Comparison of ENCODE assay signal across 32 cellular contexts in genomic region chr9:93391898-93392297, GRCh38.
"Had no signal": no experiment of that assay in that cellular context is flagged by ENCODE, and none has a peak within 500 bp of the region (broad histone marks: within the 10 kb centered on the region; RNA-seq: fewer than 3 reads in every experiment).

No MANE protein-coding gene starts in this region.

- H3K4me1 Mint-ChIP-seq: activated naive CD4-positive, alpha-beta T cell treated with anti-CD3 and anti-CD28 coated beads, Interleukin-2, amount 10 ng/mL, durations not matched to agents 7 days and 5 days; central memory CD8-positive, alpha-beta T cell; stimulated activated effector memory CD8-positive, alpha-beta T cell treated with anti-CD3 and anti-CD28 coated beads, Interleukin-12 subunit alpha, Interleukin-12 subunit beta, amount 100 ng/mL, for 72 hours had no signal

- H3K27me3 ChIP-seq: heart right ventricle, left lung, vagina had no signal

- ATAC-seq: activated CD4-positive, CD25-positive, alpha-beta regulatory T cell treated with anti-CD3 and anti-CD28 coated beads, Interleukin-2, amount 50 U/mL, for 24 hours; heart right ventricle; left lung; lower lobe of right lung; sciatic nerve; stimulated activated effector memory CD8-positive, alpha-beta T cell treated with anti-CD3 and anti-CD28 coated beads, Interleukin-12 subunit alpha, Interleukin-12 subunit beta, amount 100 ng/mL, for 72 hours had no signal

- H3K36me3 ChIP-seq: esophagus squamous epithelium, heart right ventricle, left lung, lower lobe of right lung, thoracic aorta, vagina had no signal

- H3K27me3 Mint-ChIP-seq: type B pancreatic cell had no signal

- H3K27ac Mint-ChIP-seq: activated naive CD4-positive, alpha-beta T cell treated with anti-CD3 and anti-CD28 coated beads, Interleukin-2, amount 10 ng/mL, durations not matched to agents 7 days and 5 days; activated T-helper 1 cell treated with anti-CD3 and anti-CD28 coated beads, Interleukin-12 subunit alpha, Interleukin-12 subunit beta, Interleukin-2, Interleukin-4 antibody, amounts not matched to agents 30 ng/mL and 10 ng/mL and 1 ng/mL, durations not matched to agents 14 hours and 24 hours and 36 hours; natural killer cell treated with Interleukin-12 subunit alpha and Interleukin-12 subunit beta and Interleukin-15 and Interleukin-18, amount 100 ng/mL, for 72 hours; stimulated activated effector memory CD8-positive, alpha-beta T cell treated with anti-CD3 and anti-CD28 coated beads, Interleukin-12 subunit alpha, Interleukin-12 subunit beta, amount 100 ng/mL, for 72 hours; stimulated activated naive CD8-positive, alpha-beta T cell treated with anti-CD3 and anti-CD28 coated beads, Interleukin-15, Interleukin-2, amounts not matched to agents 100 ng/mL and 50 ng/mL, for 24 hours; type B pancreatic cell had no signal

- H3K4me3 Mint-ChIP-seq: activated naive CD4-positive, alpha-beta T cell treated with anti-CD3 and anti-CD28 coated beads, Interleukin-2, amount 10 ng/mL, durations not matched to agents 7 days and 5 days; activated T-helper 1 cell treated with anti-CD3 and anti-CD28 coated beads, Interleukin-12 subunit alpha, Interleukin-12 subunit beta, Interleukin-2, Interleukin-4 antibody, amounts not matched to agents 30 ng/mL and 10 ng/mL and 1 ng/mL, durations not matched to agents 14 hours and 24 hours and 36 hours; central memory CD8-positive, alpha-beta T cell; natural killer cell treated with Interleukin-12 subunit alpha and Interleukin-12 subunit beta and Interleukin-15 and Interleukin-18, amount 100 ng/mL, for 72 hours; stimulated activated effector memory CD8-positive, alpha-beta T cell treated with anti-CD3 and anti-CD28 coated beads, Interleukin-12 subunit alpha, Interleukin-12 subunit beta, amount 100 ng/mL, for 72 hours; stimulated activated naive CD8-positive, alpha-beta T cell treated with anti-CD3 and anti-CD28 coated beads, Interleukin-15, Interleukin-2, amounts not matched to agents 100 ng/mL and 50 ng/mL, for 24 hours; type B pancreatic cell had no signal

- H3K36me3 Mint-ChIP-seq: activated naive CD4-positive, alpha-beta T cell treated with anti-CD3 and anti-CD28 coated beads, Interleukin-2, amount 10 ng/mL, durations not matched to agents 7 days and 5 days; natural killer cell treated with Interleukin-12 subunit alpha and Interleukin-12 subunit beta and Interleukin-15 and Interleukin-18, amount 100 ng/mL, for 72 hours; stimulated activated effector memory CD8-positive, alpha-beta T cell treated with anti-CD3 and anti-CD28 coated beads, Interleukin-12 subunit alpha, Interleukin-12 subunit beta, amount 100 ng/mL, for 72 hours; type B pancreatic cell had no signal

- H3K9me3 ChIP-seq: esophagus squamous epithelium, heart right ventricle, left lung, lower lobe of right lung, thoracic aorta, vagina had no signal

- DNase-seq: activated CD4-positive, alpha-beta T cell treated with anti-CD3 and anti-CD28 coated beads for 48 hours; activated CD4-positive, alpha-beta T cell treated with anti-CD3 and anti-CD28 coated beads, Interleukin-2, amount 50 U/mL, for 48 hours; activated CD8-positive, alpha-beta memory T cell treated with anti-CD3 and anti-CD28 coated beads, Interleukin-2, amount 50 U/mL, for 4 hours; activated effector memory CD4-positive, alpha-beta T cell treated with anti-CD3 and anti-CD28 coated beads, Interleukin-2, amount 50 U/mL, for 16 hours; activated naive CD4-positive, alpha-beta T cell treated with anti-CD3 and anti-CD28 coated beads, Interleukin-2, amount 10 ng/mL, durations not matched to agents 7 days and 5 days; activated T-cell treated with anti-CD3 and anti-CD28 coated beads, Interleukin-2, amount 50 U/mL, for 1 hour; amniotic stem cell; dermis blood vessel endothelial cell; effector CD4-positive, alpha-beta T cell; esophagus squamous epithelium; foreskin melanocyte; heart right ventricle; kidney glomerular epithelial cell; lower lobe of right lung; mesenchymal stem cell; posterior cingulate gyrus; stimulated activated CD4-positive, alpha-beta T cell treated with anti-CD3 and anti-CD28 coated beads, Interleukin-4, amount 100 ng/mL, for 24 hours; T-helper 9 cell had no signal

- H3K4me3 ChIP-seq: esophagus squamous epithelium, heart right ventricle, left lung, lower lobe of right lung, skin epidermis, thoracic aorta, vagina had no signal

- H3K27ac ChIP-seq: epithelial cell of prostate, esophagus squamous epithelium, heart right ventricle, left lung, lower lobe of right lung, skin epidermis, thoracic aorta, vagina, VCaP had no signal

- H3K4me1 ChIP-seq: heart right ventricle, left lung, lower lobe of right lung had no signal

- H3K9me3 Mint-ChIP-seq: activated naive CD4-positive, alpha-beta T cell treated with anti-CD3 and anti-CD28 coated beads, Interleukin-2, amount 10 ng/mL, durations not matched to agents 7 days and 5 days; activated T-helper 1 cell treated with anti-CD3 and anti-CD28 coated beads, Interleukin-12 subunit alpha, Interleukin-12 subunit beta, Interleukin-2, Interleukin-4 antibody, amounts not matched to agents 30 ng/mL and 10 ng/mL and 1 ng/mL, durations not matched to agents 14 hours and 24 hours and 36 hours; central memory CD8-positive, alpha-beta T cell; natural killer cell treated with Interleukin-12 subunit alpha and Interleukin-12 subunit beta and Interleukin-15 and Interleukin-18, amount 100 ng/mL, for 72 hours; stimulated activated effector memory CD8-positive, alpha-beta T cell treated with anti-CD3 and anti-CD28 coated beads, Interleukin-12 subunit alpha, Interleukin-12 subunit beta, amount 100 ng/mL, for 72 hours; stimulated activated naive CD8-positive, alpha-beta T cell treated with anti-CD3 and anti-CD28 coated beads, Interleukin-15, Interleukin-2, amounts not matched to agents 100 ng/mL and 50 ng/mL, for 24 hours; type B pancreatic cell had no signal
